13 cellular contexts compared by ENCODE assay signal in the genomic region with DNA sequence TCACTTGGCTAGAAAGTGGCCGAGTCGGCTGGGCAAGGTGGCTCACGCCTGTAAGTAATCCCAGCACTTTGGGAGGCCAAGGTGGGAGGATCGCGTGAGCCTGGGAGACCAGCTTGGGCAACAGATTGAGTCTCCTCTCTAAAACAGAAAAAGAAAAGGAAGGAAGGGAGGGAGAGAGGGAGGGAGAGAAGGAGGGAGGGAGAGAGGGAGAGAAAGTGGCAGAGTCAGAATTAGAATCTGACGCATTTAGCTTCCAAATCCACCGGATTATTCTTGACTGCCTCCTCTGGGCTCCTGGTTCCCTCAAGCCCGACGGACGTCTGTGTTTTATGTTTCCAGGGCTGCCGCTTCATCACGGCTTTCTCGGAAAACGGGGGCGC. TPM values are rescaled to one million over a fixed set of nuclear protein-coding genes. Genes with fewer than 3 reads are reported as not detected.
DNase-seq lines count a peak whose midpoint lies in the region; TF ChIP-seq lines count a peak whose summit lies in the region.
"Had no signal": no experiment of that assay in that cellular context is flagged by ENCODE, and none has a peak within 500 bp of the region (broad histone marks: within the 10 kb centered on the region; RNA-seq: fewer than 3 reads in every experiment).

No MANE protein-coding gene starts in this region.

- peak overlapping the region; percentile 2 for H3K4me2 ChIP-seq in trophoblast cell (ENCODE audit: low read length)

- 45 to 61% methylated on average over 11 to 15 of the region's 15 CpGs for WGBS in endodermal cell (ENCODE audit: insufficient coverage in 1 of 2, insufficient read length in 1 of 2), 2 experiments
- WGBS in trophoblast cell (ENCODE audit: extremely low coverage, insufficient coverage, insufficient read length) = no CpG with 5 or more reads among the region's 15 CpGs

- no peak overlapping the region for H3K23ac ChIP-seq in trophoblast cell (ENCODE audit: low read length)

- H3K4me3 ChIP-seq in HUES6 (ENCODE audit: low read depth, low read length) (peak overlapping the region; percentile 55), endodermal cell (ENCODE audit: low read length) (no peak overlapping the region), trophoblast cell (ENCODE audit: low read depth, low read length) (no peak overlapping the region)

- H3K27ac ChIP-seq in HUES6 (ENCODE audit: low read depth, low read length) = no peak overlapping the region
- H3K27ac ChIP-seq in endodermal cell (ENCODE audit: low read depth, low read length) = no peak overlapping the region
- H3K27ac ChIP-seq in trophoblast cell (ENCODE audit: low read depth, low read length) = no peak overlapping the region
- H3K27ac ChIP-seq: ascending aorta, testis had no signal

- H2BK12ac ChIP-seq in trophoblast cell (ENCODE audit: low read length) = no peak overlapping the region

- DNase-seq in T-helper 2 cell treated with Interferon-gamma antibody and Interleukin-4, amounts not matched to agents 5 μg/mL and 100 μg/mL, for 36 hours (ENCODE audit: low spot score) = no peak
- DNase-seq in T-helper 2 cell (no peak), endodermal cell (peak; percentile 46), trophoblast cell (no peak), GM19240 (ENCODE audit: insufficient read length, low spot score) (no peak), NCI-H1105 (lab: John Stamatoyannopoulos, UW) (no peak), mesenteric fat pad (ENCODE audit: low spot score) (no peak)

- H3K9me3 Mint-ChIP-seq in T-helper 2 cell treated with Interferon-gamma antibody and Interleukin-4, amounts not matched to agents 5 μg/mL and 100 μg/mL, for 36 hours = peaks cover 7% of the 10 kb centered on the region
- no peaks in the 10 kb centered on the region for H3K9me3 Mint-ChIP-seq in endodermal cell

- H3K9ac ChIP-seq in HUES6 (ENCODE audit: low read length) (no peak overlapping the region), endodermal cell (ENCODE audit: extremely low read depth, low read length, poor library complexity, severe bottlenecking) (no peak overlapping the region), trophoblast cell (ENCODE audit: low read length) (no peak overlapping the region)

- no peak overlapping the region for H3K18ac ChIP-seq in trophoblast cell (ENCODE audit: low read length)

- H3K9me3 ChIP-seq in HUES6 (ENCODE audit: control insufficient read depth, insufficient read depth, low read depth, low read length) (no peaks in the 10 kb centered on the region), endodermal cell (ENCODE audit: control insufficient read depth, low read length) (no peaks in the 10 kb centered on the region), trophoblast cell (ENCODE audit: insufficient read depth, low read depth, low read length) (peaks cover 5% of the 10 kb centered on the region)
- H3K9me3 ChIP-seq: ascending aorta, testis had no signal

- no peak overlapping the region for H4K91ac ChIP-seq in trophoblast cell (ENCODE audit: low read depth, low read length)

- no peak overlapping the region for H3K27ac Mint-ChIP-seq in T-helper 2 cell treated with Interferon-gamma antibody and Interleukin-4, amounts not matched to agents 5 μg/mL and 100 μg/mL, for 36 hours
- no peak overlapping the region for H3K27ac Mint-ChIP-seq in endodermal cell

- H3K14ac ChIP-seq in trophoblast cell (ENCODE audit: low read length) = no peak overlapping the region

- peaks cover 2% of the 10 kb centered on the region for H3K36me3 Mint-ChIP-seq in T-helper 2 cell treated with Interferon-gamma antibody and Interleukin-4, amounts not matched to agents 5 μg/mL and 100 μg/mL, for 36 hours (ENCODE audit: low read depth)
- H3K36me3 Mint-ChIP-seq in endodermal cell (ENCODE audit: low read depth) = no peaks in the 10 kb centered on the region

- no peak overlapping the region for H2BK120ac ChIP-seq in trophoblast cell (ENCODE audit: insufficient read depth, low read length, poor library complexity)

- no peaks in the 10 kb centered on the region for H3K79me1 ChIP-seq in trophoblast cell (ENCODE audit: low read length)

- H2AK5ac ChIP-seq in trophoblast cell (ENCODE audit: low read length) = no peak overlapping the region

- no peak overlapping the region for H2BK5ac ChIP-seq in trophoblast cell (ENCODE audit: low read depth, low read length, poor library complexity)

- peaks cover 46% of the 10 kb centered on the region for H3K27me3 ChIP-seq in HUES6 (ENCODE audit: control insufficient read depth, insufficient read depth, low read length)
- peaks cover 59% of the 10 kb centered on the region for H3K27me3 ChIP-seq in endodermal cell (ENCODE audit: control insufficient read depth, insufficient read depth, low read length, poor library complexity, severe bottlenecking)
- peaks cover 22% of the 10 kb centered on the region for H3K27me3 ChIP-seq in trophoblast cell (ENCODE audit: insufficient read depth, low read length)
- H3K27me3 ChIP-seq: ascending aorta, testis had no signal

- H3K4ac ChIP-seq in trophoblast cell (ENCODE audit: low read depth, low read length) = no peak overlapping the region

- no peak overlapping the region for H4K12ac ChIP-seq in trophoblast cell (ENCODE audit: low read depth, low read length)

- H4K8ac ChIP-seq in trophoblast cell (ENCODE audit: low read depth, low read length) = no peak overlapping the region

- peaks cover 8% of the 10 kb centered on the region; the same call in 1 of the 2 replicates for H3K4me1 ChIP-seq in HUES6 (ENCODE audit: control insufficient read depth, insufficient read depth, low read length)
- H3K4me1 ChIP-seq in endodermal cell (ENCODE audit: control insufficient read depth, insufficient read depth, low read length) = no peaks in the 10 kb centered on the region
- H3K4me1 ChIP-seq in trophoblast cell (ENCODE audit: control insufficient read depth in 1 of 2, insufficient read depth in 2 of 2, low read length in 2 of 2) = no peaks in the 10 kb centered on the region

- H3K4me1 Mint-ChIP-seq in T-helper 2 cell treated with Interferon-gamma antibody and Interleukin-4, amounts not matched to agents 5 μg/mL and 100 μg/mL, for 36 hours (ENCODE audit: low read depth) = peaks cover 11% of the 10 kb centered on the region
- H3K4me1 Mint-ChIP-seq in endodermal cell = no peaks in the 10 kb centered on the region

- no peaks in the 10 kb centered on the region for H3K36me3 ChIP-seq in HUES6 (ENCODE audit: control insufficient read depth, insufficient read depth, low read length)
- H3K36me3 ChIP-seq in endodermal cell (ENCODE audit: control insufficient read depth, insufficient read depth, low read length) = no peaks in the 10 kb centered on the region
- no peaks in the 10 kb centered on the region for H3K36me3 ChIP-seq in trophoblast cell (ENCODE audit: control insufficient read depth in 1 of 2, insufficient read depth in 2 of 2, low read length in 2 of 2)
- H3K36me3 ChIP-seq: ascending aorta had no signal

- peak overlapping the region; percentile 71 for H3K4me3 Mint-ChIP-seq in T-helper 2 cell treated with Interferon-gamma antibody and Interleukin-4, amounts not matched to agents 5 μg/mL and 100 μg/mL, for 36 hours
- no peak overlapping the region for H3K4me3 Mint-ChIP-seq in endodermal cell

- no peak for TF ChIP-seq CTCF in endodermal cell (conservative IDR thresholded peaks at IDR 0.05)

- no peak overlapping the region for H2AFZ ChIP-seq in trophoblast cell (ENCODE audit: insufficient read depth, low read length, poor library complexity)

- peaks cover 27% of the 10 kb centered on the region for H3K27me3 Mint-ChIP-seq in T-helper 2 cell treated with Interferon-gamma antibody and Interleukin-4, amounts not matched to agents 5 μg/mL and 100 μg/mL, for 36 hours (ENCODE audit: low read depth)
- peaks cover 68% of the 10 kb centered on the region for H3K27me3 Mint-ChIP-seq in endodermal cell (ENCODE audit: insufficient read depth)

- H3K79me2 ChIP-seq in trophoblast cell (ENCODE audit: control insufficient read depth, insufficient read depth, low read length, poor library complexity) = no peaks in the 10 kb centered on the region

RNA-seq across cellular contexts. Expression of gene LRFN3, which starts 22.5 kb away (rescaled TPM):
- total RNA-seq in endodermal cell = 10 to 100 TPM; 18.7 to 24.3 TPM
- polyA plus RNA-seq in endodermal cell (2013, experiment 1 of 2) = 29.1 TPM
- polyA plus RNA-seq in endodermal cell (2013, experiment 2 of 2) = 28.9 TPM
- 16.3 and 16.4 TPM in 2 replicates for polyA plus RNA-seq in trophoblast cell (2013)
- 11.5 TPM for total RNA-seq in mesenteric fat pad

RNA-seq across cellular contexts. Expression of gene SDHAF1, which starts 36.3 kb away (rescaled TPM):
- total RNA-seq in endodermal cell = 10 to 100 TPM; 12.9 to 14.1 TPM
- 13.2 TPM for polyA plus RNA-seq in endodermal cell (2013, experiment 1 of 2)
- 11.5 TPM for polyA plus RNA-seq in endodermal cell (2013, experiment 2 of 2)
- polyA plus RNA-seq in trophoblast cell (2013) = 13.2 and 13.5 TPM in 2 replicates
- total RNA-seq in mesenteric fat pad = 8.2 TPM

RNA-seq across cellular contexts. Expression of gene SYNE4, which starts 50.0 kb away (rescaled TPM):
- total RNA-seq in endodermal cell (10 to 100 TPM; 17.1 to 19.3 TPM), mesenteric fat pad (not detected)
- polyA plus RNA-seq in endodermal cell (2013, experiment 1 of 2) = 3.4 TPM
- 3.6 TPM for polyA plus RNA-seq in endodermal cell (2013, experiment 2 of 2)
- polyA plus RNA-seq in trophoblast cell (2013) = 10.3 and 10.8 TPM in 2 replicates
- total RNA-seq: ascending aorta, fibroblast of villous mesenchyme, RPMI7951 had no signal

RNA-seq across cellular contexts. Expression of gene TYROBP, which starts 50.6 kb away (rescaled TPM):
- total RNA-seq in endodermal cell (not detected), mesenteric fat pad (201 TPM)
- polyA plus RNA-seq in endodermal cell (2013, experiment 1 of 2) = 0.64 TPM
- not detected for polyA plus RNA-seq in endodermal cell (2013, experiment 2 of 2)
- 0.31 TPM in 1 of 2 replicates, not detected in the other for polyA plus RNA-seq in trophoblast cell (2013)
- total RNA-seq: A172, fibroblast of villous mesenchyme, RPMI7951 had no signal

RNA-seq across cellular contexts. Expression of gene ALKBH6, which starts 55.4 kb away (rescaled TPM):
- 10 to 100 TPM; 36.3 to 38.7 TPM for total RNA-seq in endodermal cell
- polyA plus RNA-seq in endodermal cell (2013, experiment 1 of 2) = 21.2 TPM
- polyA plus RNA-seq in endodermal cell (2013, experiment 2 of 2) = 20.8 TPM
- 30.7 and 31.2 TPM in 2 replicates for polyA plus RNA-seq in trophoblast cell (2013)
- total RNA-seq in mesenteric fat pad = 12.6 TPM

Comparison
In these comparisons a context has a peak if more than half of its experiments do, and no peak if none do; other contexts are left out.
1. RNA of gene SYNE4, which starts 50.0 kb away (total RNA-seq): 17.1 to 19.3 TPM in endodermal cell; not detected in mesenteric fat pad (single experiment); every median in the first group is over 10 times any median in the second.